In the genomic region with DNA sequence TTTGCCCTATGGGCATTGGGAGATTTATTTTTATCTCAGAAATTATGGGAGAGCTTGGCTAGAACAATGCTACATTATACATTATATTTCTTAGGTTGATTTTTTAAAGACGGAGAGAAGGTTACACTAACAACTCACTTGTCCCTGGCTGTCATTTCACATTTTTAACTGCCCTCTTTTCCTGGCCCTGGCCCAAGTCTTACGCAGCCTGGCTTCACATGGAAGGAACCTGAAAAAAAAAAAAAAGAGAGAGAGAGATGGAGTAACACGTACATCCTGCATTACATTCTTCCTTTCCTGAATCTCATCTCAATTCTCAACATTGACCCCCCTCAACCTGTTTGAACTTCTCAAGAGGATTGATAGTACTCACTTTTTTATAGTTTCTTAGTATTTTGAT, we compare ENCODE assay signal across 3 cellular contexts. TPM values are rescaled to one million over a fixed set of nuclear protein-coding genes. Genes with fewer than 3 reads are reported as not detected.
"Had no signal": no experiment of that assay in that cellular context is flagged by ENCODE, and none has a peak within 500 bp of the region (broad histone marks: within the 10 kb centered on the region; RNA-seq: fewer than 3 reads in every experiment).

No MANE protein-coding gene starts in this region.

RNA-seq across cellular contexts. Expression of gene HSPA6, which starts 4.2 kb away (rescaled TPM):
- total RNA-seq: endodermal cell had no signal

RNA-seq across cellular contexts. Expression of gene FCGR3A, which starts 21.1 kb away (rescaled TPM):
- total RNA-seq: activated naive CD8-positive, alpha-beta T cell treated with anti-CD3 and anti-CD28 coated beads for 36 hours; chondrocyte; endodermal cell had no signal

RNA-seq across cellular contexts. Expression of gene FCGR2A, which starts 23.3 kb away (rescaled TPM):
- total RNA-seq: activated naive CD8-positive, alpha-beta T cell treated with anti-CD3 and anti-CD28 coated beads for 36 hours; chondrocyte; endodermal cell had no signal
